ENCODE assay signal across 12 cellular contexts in genomic region chr3:48018841-48019240, GRCh38. TPM values are rescaled to one million over a fixed set of nuclear protein-coding genes. Genes with fewer than 3 reads are reported as not detected.
A peak's percentile ranks its signal among the peaks of the same experiment; 100 is the strongest.
DNase-seq lines count a peak whose midpoint lies in the region; ATAC-seq and TF ChIP-seq lines count a peak whose summit lies in the region.
"Had no signal": no experiment of that assay in that cellular context is flagged by ENCODE, and none has a peak within 500 bp of the region (broad histone marks: within the 10 kb centered on the region; RNA-seq: fewer than 3 reads in every experiment).

No MANE protein-coding gene starts in this region.

- H3K9ac ChIP-seq in neuronal stem cell (ENCODE audit: low read depth, low read length, poor library complexity) = no peak overlapping the region
- no peak overlapping the region for H3K9ac ChIP-seq in colonic mucosa (ENCODE audit: low read depth in 2 of 2, low read length in 2 of 2)

- no peak overlapping the region for H3K18ac ChIP-seq in neuronal stem cell (ENCODE audit: low read length)

- no peak overlapping the region for H2BK120ac ChIP-seq in neuronal stem cell (ENCODE audit: low read depth, low read length)

- no peak overlapping the region for H2BK5ac ChIP-seq in neuronal stem cell (ENCODE audit: low read length)

- H2AFZ ChIP-seq in hepatocyte (no peak overlapping the region), neuronal stem cell (ENCODE audit: low read length) (no peak overlapping the region)

- H3K9me2 ChIP-seq in hepatocyte (replicated peaks; ENCODE audit: insufficient read depth) = no peaks in the 10 kb centered on the region

- ATAC-seq in heart left ventricle (peak in 3 of 4 donors; percentile 53 to 74 (median 67)), Right ventricle myocardium superior (ENCODE audit: poor library complexity) (no peak), T-cell (replicated peaks in 1 of 4) (no peak)

- H3K27ac ChIP-seq in heart left ventricle (peak overlapping the region; percentile 16 to 87 (median 78)), hepatocyte (peak overlapping the region; percentile 78), neuronal stem cell (replicated peaks; ENCODE audit: low read length) (no peak overlapping the region), colonic mucosa (no peak overlapping the region)

- no peak overlapping the region for H3K27ac Mint-ChIP-seq in T-cell
- H3K27ac Mint-ChIP-seq: activated B cell treated with CpG ODN at 0.5 μM for 24 hours had no signal

- H3K4me2 ChIP-seq in hepatocyte = no peak overlapping the region
- H3K4me2 ChIP-seq in neuronal stem cell (ENCODE audit: insufficient read depth, low read length, poor library complexity, severe bottlenecking) = no peak overlapping the region

- H3K4me1 ChIP-seq in heart left ventricle (peaks cover 10 to 84% (median 54%) of the 10 kb centered on the region in 12 donors), hepatocyte (ENCODE audit: insufficient read depth) (peaks cover 55% of the 10 kb centered on the region), neuronal stem cell (ENCODE audit: control insufficient read depth in 2 of 2, insufficient read depth in 1 of 2, low read depth in 1 of 2, low read length in 2 of 2) (peaks cover 8 to 18% of the 10 kb centered on the region in 2 donors), colonic mucosa (peaks cover 6% of the 10 kb centered on the region)

- CTCF ChIA-PET in T-cell (lab: Charles Lee) = no interaction called here

- in situ Hi-C loops in astrocyte of the spinal cord (cut with HindIII; ENCODE audit: low sequenced_read_pairs) = no loop called here

- H3K4me3 ChIP-seq in heart left ventricle = no peak overlapping the region
- H3K4me3 ChIP-seq in astrocyte of the spinal cord (ENCODE audit: low read depth, low read length) = no peak overlapping the region
- H3K4me3 ChIP-seq in hepatocyte = no peak overlapping the region
- no peak overlapping the region for H3K4me3 ChIP-seq in neuronal stem cell (ENCODE audit: low read length in 2 of 2)
- no peak overlapping the region for H3K4me3 ChIP-seq in colonic mucosa

- no peak overlapping the region for H3K23ac ChIP-seq in neuronal stem cell (ENCODE audit: low read depth, low read length, poor library complexity)

- peaks cover 7% of the 10 kb centered on the region for H3K36me3 Mint-ChIP-seq in T-cell

- no peaks in the 10 kb centered on the region for H3K9me3 ChIP-seq in heart left ventricle
- no peaks in the 10 kb centered on the region for H3K9me3 ChIP-seq in hepatocyte (ENCODE audit: low read depth)
- H3K9me3 ChIP-seq in neuronal stem cell (replicated peaks in 1 of 2; ENCODE audit: control insufficient read depth in 2 of 2, insufficient read depth in 1 of 2, low read depth in 1 of 2, low read length in 2 of 2) = peaks cover 0 to 9% of the 10 kb centered on the region in 2 donors
- H3K9me3 ChIP-seq in colonic mucosa = no peaks in the 10 kb centered on the region

- H3K14ac ChIP-seq in neuronal stem cell (ENCODE audit: low read length) = no peak overlapping the region

- H3K4me3 Mint-ChIP-seq in T-cell = no peak overlapping the region
- H3K4me3 Mint-ChIP-seq: activated B cell treated with CpG ODN at 0.5 μM for 24 hours had no signal

- H3K27me3 ChIP-seq in heart left ventricle (no peaks in the 10 kb centered on the region), hepatocyte (no peaks in the 10 kb centered on the region), neuronal stem cell (ENCODE audit: control insufficient read depth in 3 of 3, insufficient read depth in 3 of 3, low read depth in 1 of 3, low read length in 3 of 3) (no peaks in the 10 kb centered on the region), colonic mucosa (no peaks in the 10 kb centered on the region)

- no peak overlapping the region for H2BK15ac ChIP-seq in neuronal stem cell (ENCODE audit: low read length)

- peaks cover 1% of the 10 kb centered on the region for H3K79me1 ChIP-seq in neuronal stem cell (ENCODE audit: low read depth, low read length)

- TF ChIP-seq CTCF in heart left ventricle (IDR thresholded peaks at IDR 0.05) = no peak
- TF ChIP-seq CTCF in astrocyte of the spinal cord (IDR thresholded peaks at IDR 0.05; ENCODE audit: low read depth, low read length) = no peak
- TF ChIP-seq CTCF in hepatocyte (IDR thresholded peaks at IDR 0.05; ENCODE audit: poor library complexity) = no peak
- TF ChIP-seq CTCF in colonic mucosa (IDR thresholded peaks at IDR 0.05) = no peak

- no peak overlapping the region for H3K4ac ChIP-seq in neuronal stem cell (ENCODE audit: low read length)

- H3K79me2 ChIP-seq in hepatocyte = peaks cover 89% of the 10 kb centered on the region

- peaks cover 39 to 56% (median 47%) of the 10 kb centered on the region in 3 donors for H3K4me1 Mint-ChIP-seq in T-cell

- H3K36me3 ChIP-seq in heart left ventricle (peaks cover 0 to 5% (median 0%) of the 10 kb centered on the region in 9 donors), hepatocyte (replicated peaks; ENCODE audit: insufficient read depth, low read depth) (no peaks in the 10 kb centered on the region), neuronal stem cell (replicated peaks in 1 of 2; ENCODE audit: control insufficient read depth in 2 of 2, insufficient read depth in 2 of 2, low read length in 2 of 2) (peaks cover 0 to 4% of the 10 kb centered on the region in 2 donors), colonic mucosa (no peaks in the 10 kb centered on the region)

- no peak overlapping the region for H4K8ac ChIP-seq in neuronal stem cell (ENCODE audit: low read depth, low read length)

- intact Hi-C loops in heart left ventricle (cut with DNase I) (loop anchor here in 5 of 10 donors (2.0 to 10.0 kb wide), 4 partner anchors 14 to 70 kb away; no protein-coding TSS in a partner anchor), Right ventricle myocardium superior (cut with DNase I) (no loop called here), colonic mucosa (cut with DNase I) (no loop called here)

- H4K20me1 ChIP-seq in hepatocyte (ENCODE audit: insufficient read depth, poor library complexity, severe bottlenecking) = peaks cover 25% of the 10 kb centered on the region

- DNase-seq in heart left ventricle (peak in 4 of 5 donors; percentile 16 to 59 (median 28)), Right ventricle myocardium superior (no peak), astrocyte of the spinal cord (ENCODE audit: low read depth, low spot score) (peak; percentile 63), hepatocyte (ENCODE audit: low spot score) (peak; percentile 47), neuronal stem cell (ENCODE audit: low spot score) (no peak), NCI-H2227 (lab: John Stamatoyannopoulos, UW; ENCODE audit: unreplicated experiment) (no peak), T-cell (no peak), colonic mucosa (no peak)
- DNase-seq: activated B cell treated with CpG ODN at 0.5 μM for 24 hours, activated gamma-delta T cell treated with Interleukin-2 at 50 U/mL for 16 hours, AML-193, NCI-H1417 had no signal

- H4K91ac ChIP-seq in neuronal stem cell (ENCODE audit: low read depth, low read length, poor library complexity) = no peak overlapping the region

- TF ChIP-seq POLR2A in heart left ventricle (IDR thresholded peaks at IDR 0.05) = no peak

- POLR2A ChIA-PET in T-cell (lab: Charles Lee) = interaction anchor here in 1 of 2 donors (0.5 kb wide), 1 partner anchor 382 kb away, joined by 4 read pairs; no protein-coding TSS in a partner anchor

- H3K9me3 Mint-ChIP-seq in T-cell = no peaks in the 10 kb centered on the region
- H3K9me3 Mint-ChIP-seq: activated B cell treated with CpG ODN at 0.5 μM for 24 hours had no signal

- H3K27me3 Mint-ChIP-seq in T-cell = no peaks in the 10 kb centered on the region
- H3K27me3 Mint-ChIP-seq: activated B cell treated with CpG ODN at 0.5 μM for 24 hours had no signal

- no peak overlapping the region for H2AK5ac ChIP-seq in neuronal stem cell (ENCODE audit: low read depth, low read length)

- H2BK12ac ChIP-seq in neuronal stem cell (ENCODE audit: low read length) = no peak overlapping the region

- WGBS in heart left ventricle, 4 donors = 43 to 59% (median 50%) methylated on average over 3 of the region's 3 CpGs
- 39% methylated on average over 3 of the region's 3 CpGs for WGBS in hepatocyte (ENCODE audit: low lambda C conversion rate, missing lambda C conversion rate)
- WGBS in neuronal stem cell (ENCODE audit: extremely low coverage in 2 of 2, insufficient read length in 2 of 2, insufficient replicate concordance in 1 of 2), 2 donors = no CpG with 5 or more reads among the region's 3 CpGs

RNA-seq across cellular contexts. Expression of gene MAP4, which starts 2.6 kb away (rescaled TPM):
- total RNA-seq in heart left ventricle (1,000 to 10,000 TPM in 2 of 9 donors, 100 to 1,000 TPM in 7; 484 to 1,422 (median 877) TPM), Right ventricle myocardium superior (426 TPM), hepatocyte (64.7 and 85.5 TPM in 2 replicates), T-cell (10 to 100 TPM; 60.7 to 85.1 (median 76.7) TPM), colonic mucosa (100 to 1,000 TPM; 117 to 132 TPM)
- polyA plus RNA-seq in heart left ventricle (100 to 1,000 TPM; 206 to 346 TPM), hepatocyte (91.1 and 91.3 TPM in 2 replicates)
- 67.5 TPM for polyA plus RNA-seq in neuronal stem cell (2013, experiment 1 of 2)
- polyA plus RNA-seq in neuronal stem cell (2013, experiment 2 of 2) = 67.5 TPM

Comparison
In these comparisons a context has a peak if more than half of its experiments do, and no peak if none do; other contexts are left out.
1. ATAC-seq: peak in heart left ventricle (3 of 4); none in Right ventricle myocardium superior (single experiment) and T-cell (0 of 4).
2. DNase-seq: peak in heart left ventricle (4 of 5), astrocyte of the spinal cord (single experiment) and hepatocyte (single experiment); none in Right ventricle myocardium superior (single experiment), neuronal stem cell (single experiment), NCI-H2227 (single experiment), T-cell (0 of 34) and colonic mucosa (single experiment).
3. H3K27ac ChIP-seq: peak in heart left ventricle (12 of 12) and hepatocyte (single experiment); none in neuronal stem cell (single experiment) and colonic mucosa (single experiment).